8 cellular contexts compared by ENCODE assay signal in genomic region chr6:42978487-42978792, GRCh38. TPM values are rescaled to one million over a fixed set of nuclear protein-coding genes. Genes with fewer than 3 reads are reported as not detected.
DNase-seq lines count a peak whose midpoint lies in the region; ATAC-seq and TF ChIP-seq lines count a peak whose summit lies in the region.

No MANE protein-coding gene starts in this region.

- H2AFZ ChIP-seq in ACC112 (ENCODE audit: low read length, unreplicated experiment): peak overlapping the region; percentile 78

- DNase-seq in LHCN-M2 (ENCODE audit: low read depth) (peak; percentile 12), astrocyte of the cerebellum (ENCODE audit: low read depth) (no peak), iris pigment epithelial cell (ENCODE audit: low read depth) (peak; percentile 31), cortex of kidney (lab: John Stamatoyannopoulos, UW) (no peak)
- peak; percentile 26 for DNase-seq in stimulated activated naive CD8-positive, alpha-beta T cell treated with anti-CD3 and anti-CD28 coated beads, Interleukin-15, Interleukin-2, amounts not matched to agents 100 U/mL and 50 U/mL, for 24 hours

- H3K27me3 ChIP-seq in ACC112 (ENCODE audit: insufficient read depth, low read length): no peaks in the 10 kb centered on the region

- peak overlapping the region; percentile 38; the same call in 1 of the 2 replicates for H3K27ac ChIP-seq in ACC112 (ENCODE audit: low read depth, low read length)

- in situ Hi-C loops in astrocyte of the cerebellum (cut with HindIII; ENCODE audit: low sequenced_read_pairs): no loop called here

- H3K4me1 ChIP-seq in ACC112 (ENCODE audit: control insufficient read depth, insufficient read depth, low read length, unreplicated experiment): peaks cover 14% of the 10 kb centered on the region

- ATAC-seq in GM19395 (IDR thresholded peaks at IDR 0.05; ENCODE audit: unreplicated experiment): peak; percentile 26
- ATAC-seq in stimulated activated naive CD8-positive, alpha-beta T cell treated with anti-CD3 and anti-CD28 coated beads, Interleukin-15, Interleukin-2, amounts not matched to agents 100 U/mL and 50 U/mL, for 24 hours: no peak
- ATAC-seq in HG03432 (IDR thresholded peaks at IDR 0.05; ENCODE audit: unreplicated experiment): no peak

- H3K36me3 ChIP-seq in ACC112 (ENCODE audit: insufficient read depth, low read length): no peaks in the 10 kb centered on the region

- H3K4me3 ChIP-seq in ACC112 (ENCODE audit: low read depth, low read length) (peak overlapping the region; percentile 83), astrocyte of the cerebellum (ENCODE audit: low read depth, low read length) (peak overlapping the region; percentile 73)

- H3K79me2 ChIP-seq in ACC112 (ENCODE audit: control insufficient read depth, insufficient read depth, low read length, unreplicated experiment): peaks cover 17% of the 10 kb centered on the region

- no peak for TF ChIP-seq CTCF in astrocyte of the cerebellum (IDR thresholded peaks at IDR 0.05; ENCODE audit: low read depth, low read length, missing control alignments)

RNA-seq across cellular contexts. Expression of gene PEX6, which starts 0.5 kb away (rescaled TPM):
- 20.8 and 22.3 TPM in 2 replicates for total RNA-seq in LHCN-M2 (2014; rRNA removed)
- 13.2 TPM for polyA plus RNA-seq in LHCN-M2 (2012)

RNA-seq across cellular contexts. Expression of gene PPP2R5D, which starts 5.9 kb away (rescaled TPM):
- total RNA-seq in LHCN-M2 (2014; rRNA removed): 61.3 and 61.7 TPM in 2 replicates
- polyA plus RNA-seq in LHCN-M2 (2012): 46.1 TPM

RNA-seq across cellular contexts. Expression of gene GNMT, which starts 17.9 kb away (rescaled TPM):
- not detected in 2 replicates for total RNA-seq in LHCN-M2 (2014; rRNA removed)
- 0.64 TPM for polyA plus RNA-seq in LHCN-M2 (2012)

RNA-seq across cellular contexts. Expression of gene MEA1, which starts 35.3 kb away (rescaled TPM):
- total RNA-seq in LHCN-M2 (2014; rRNA removed): 116 and 119 TPM in 2 replicates
- 234 TPM for polyA plus RNA-seq in LHCN-M2 (2012)

RNA-seq across cellular contexts. Expression of gene KLHDC3, which starts 35.6 kb away (rescaled TPM):
- 47.1 and 50.4 TPM in 2 replicates for total RNA-seq in LHCN-M2 (2014; rRNA removed)
- 48.1 TPM for polyA plus RNA-seq in LHCN-M2 (2012)

Comparison
In these comparisons a context has a peak if more than half of its experiments do, and no peak if none do; other contexts are left out.
1. DNase-seq: peak in LHCN-M2 (single experiment), iris pigment epithelial cell (single experiment) and stimulated activated naive CD8-positive, alpha-beta T cell treated with anti-CD3 and anti-CD28 coated beads, Interleukin-15, Interleukin-2, amounts not matched to agents 100 U/mL and 50 U/mL, for 24 hours (single experiment); none in astrocyte of the cerebellum (single experiment) and cortex of kidney (single experiment).